In the genomic region with DNA sequence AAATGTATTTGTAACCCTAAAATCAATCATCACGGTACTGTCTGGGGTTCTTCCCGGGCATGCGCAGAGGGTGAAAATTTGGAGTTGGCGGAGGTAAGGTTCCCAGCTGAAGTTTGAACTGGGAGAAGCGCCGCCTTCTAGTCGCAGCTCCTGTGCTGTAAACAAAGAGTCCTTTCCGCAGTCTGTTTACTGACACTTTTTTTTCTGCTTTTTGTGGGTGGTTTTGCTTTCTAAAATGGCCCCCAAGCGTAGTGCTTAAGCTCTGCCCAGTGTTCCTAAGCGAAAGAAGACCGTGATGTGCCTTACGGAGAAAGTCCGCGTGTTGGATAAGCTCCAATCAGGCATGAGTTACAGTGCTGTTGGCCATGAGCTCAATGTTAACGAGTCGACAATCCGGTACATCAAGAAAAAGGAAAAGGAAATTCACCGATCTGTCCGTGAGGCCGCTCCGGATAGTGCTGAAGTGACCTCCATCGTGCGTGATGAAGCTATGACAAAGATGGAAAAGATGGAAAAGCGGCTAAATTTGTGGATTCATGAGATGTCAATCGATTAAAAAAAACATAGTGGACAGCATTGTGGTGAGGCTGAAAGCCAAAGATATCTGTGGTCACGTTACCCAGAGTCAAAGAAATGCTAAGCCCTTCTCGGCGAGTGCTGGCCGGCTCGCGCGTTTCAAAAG, we compare ENCODE assay signal across 1 cellular context.
A peak's percentile ranks its signal among the peaks of the same experiment; 100 is the strongest.
TF ChIP-seq lines count a peak whose summit lies in the region.

No MANE protein-coding gene starts in this region.

TF ChIP-seq in A549, 52 proteins besides CTCF, POLR2A, EP300 and RAD21 (continued from another document):
- no peak for TF ChIP-seq HEYL (CRISPR knock-in tag; IDR thresholded peaks at IDR 0.05)
- TF ChIP-seq, protein P1, sequence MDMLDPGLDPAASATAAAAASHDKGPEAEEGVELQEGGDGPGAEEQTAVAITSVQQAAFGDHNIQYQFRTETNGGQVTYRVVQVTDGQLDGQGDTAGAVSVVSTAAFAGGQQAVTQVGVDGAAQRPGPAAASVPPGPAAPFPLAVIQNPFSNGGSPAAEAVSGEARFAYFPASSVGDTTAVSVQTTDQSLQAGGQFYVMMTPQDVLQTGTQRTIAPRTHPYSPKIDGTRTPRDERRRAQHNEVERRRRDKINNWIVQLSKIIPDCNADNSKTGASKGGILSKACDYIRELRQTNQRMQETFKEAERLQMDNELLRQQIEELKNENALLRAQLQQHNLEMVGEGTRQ (IDR thresholded peaks at IDR 0.05): peak; percentile 82
- peak; percentile 39; the same call in 1 of the 2 replicates for TF ChIP-seq ZNF302 (CRISPR knock-in tag; IDR thresholded peaks at IDR 0.05)
- TF ChIP-seq NPAS2 (CRISPR knock-in tag; IDR thresholded peaks at IDR 0.05; ENCODE audit: borderline replicate concordance): no peak
- no peak for TF ChIP-seq RCOR1 (IDR thresholded peaks at IDR 0.05; ENCODE audit: low read depth, low read length)
- TF ChIP-seq MAFK (IDR thresholded peaks at IDR 0.05; ENCODE audit: partially characterized antibody): no peak
- peak; percentile 28; the same call in 1 of the 2 replicates for TF ChIP-seq HOXA7 (CRISPR knock-in tag; IDR thresholded peaks at IDR 0.05)
- TF ChIP-seq ZSCAN20 (CRISPR knock-in tag; IDR thresholded peaks at IDR 0.05): no peak
- no peak for TF ChIP-seq RARB (CRISPR knock-in tag; IDR thresholded peaks at IDR 0.05)
- no peak for TF ChIP-seq GATA3 (IDR thresholded peaks at IDR 0.05; ENCODE audit: borderline replicate concordance)
- TF ChIP-seq TP53 (CRISPR knock-in tag; IDR thresholded peaks at IDR 0.05): no peak
- TF ChIP-seq, protein P2, sequence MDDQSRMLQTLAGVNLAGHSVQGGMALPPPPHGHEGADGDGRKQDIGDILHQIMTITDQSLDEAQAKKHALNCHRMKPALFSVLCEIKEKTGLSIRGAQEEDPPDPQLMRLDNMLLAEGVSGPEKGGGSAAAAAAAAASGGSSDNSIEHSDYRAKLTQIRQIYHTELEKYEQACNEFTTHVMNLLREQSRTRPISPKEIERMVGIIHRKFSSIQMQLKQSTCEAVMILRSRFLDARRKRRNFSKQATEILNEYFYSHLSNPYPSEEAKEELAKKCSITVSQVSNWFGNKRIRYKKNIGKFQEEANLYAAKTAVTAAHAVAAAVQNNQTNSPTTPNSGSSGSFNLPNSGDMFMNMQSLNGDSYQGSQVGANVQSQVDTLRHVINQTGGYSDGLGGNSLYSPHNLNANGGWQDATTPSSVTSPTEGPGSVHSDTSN (IDR thresholded peaks at IDR 0.05): no peak
- TF ChIP-seq FOXS1 (CRISPR knock-in tag; IDR thresholded peaks at IDR 0.05): no peak
- no peak for TF ChIP-seq HDAC2 (IDR thresholded peaks at IDR 0.05)
- no peak for TF ChIP-seq TFCP2L1 (CRISPR knock-in tag; IDR thresholded peaks at IDR 0.05)
- TF ChIP-seq CBX2 (IDR thresholded peaks at IDR 0.05; ENCODE audit: borderline replicate concordance, low read depth): no peak
- no peak for TF ChIP-seq ZFP36 (IDR thresholded peaks at IDR 0.05; ENCODE audit: borderline replicate concordance, partially characterized antibody)
- TF ChIP-seq, protein P3, sequence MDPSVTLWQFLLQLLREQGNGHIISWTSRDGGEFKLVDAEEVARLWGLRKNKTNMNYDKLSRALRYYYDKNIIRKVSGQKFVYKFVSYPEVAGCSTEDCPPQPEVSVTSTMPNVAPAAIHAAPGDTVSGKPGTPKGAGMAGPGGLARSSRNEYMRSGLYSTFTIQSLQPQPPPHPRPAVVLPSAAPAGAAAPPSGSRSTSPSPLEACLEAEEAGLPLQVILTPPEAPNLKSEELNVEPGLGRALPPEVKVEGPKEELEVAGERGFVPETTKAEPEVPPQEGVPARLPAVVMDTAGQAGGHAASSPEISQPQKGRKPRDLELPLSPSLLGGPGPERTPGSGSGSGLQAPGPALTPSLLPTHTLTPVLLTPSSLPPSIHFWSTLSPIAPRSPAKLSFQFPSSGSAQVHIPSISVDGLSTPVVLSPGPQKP (IDR thresholded peaks at IDR 0.05; ENCODE audit: low read depth, low read length): no peak
- TF ChIP-seq, protein P4, sequence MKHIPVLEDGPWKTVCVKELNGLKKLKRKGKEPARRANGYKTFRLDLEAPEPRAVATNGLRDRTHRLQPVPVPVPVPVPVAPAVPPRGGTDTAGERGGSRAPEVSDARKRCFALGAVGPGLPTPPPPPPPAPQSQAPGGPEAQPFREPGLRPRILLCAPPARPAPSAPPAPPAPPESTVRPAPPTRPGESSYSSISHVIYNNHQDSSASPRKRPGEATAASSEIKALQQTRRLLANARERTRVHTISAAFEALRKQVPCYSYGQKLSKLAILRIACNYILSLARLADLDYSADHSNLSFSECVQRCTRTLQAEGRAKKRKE (CRISPR knock-in tag; IDR thresholded peaks at IDR 0.05; ENCODE audit: low read depth): no peak
- TF ChIP-seq ESRRA (IDR thresholded peaks at IDR 0.05; ENCODE audit: borderline replicate concordance, low read length): no peak
- no peak for TF ChIP-seq CHD2 (IDR thresholded peaks at IDR 0.05; ENCODE audit: low read length, partially characterized antibody)
- no peak for TF ChIP-seq JUN (IDR thresholded peaks at IDR 0.05)
- TF ChIP-seq, protein P5, sequence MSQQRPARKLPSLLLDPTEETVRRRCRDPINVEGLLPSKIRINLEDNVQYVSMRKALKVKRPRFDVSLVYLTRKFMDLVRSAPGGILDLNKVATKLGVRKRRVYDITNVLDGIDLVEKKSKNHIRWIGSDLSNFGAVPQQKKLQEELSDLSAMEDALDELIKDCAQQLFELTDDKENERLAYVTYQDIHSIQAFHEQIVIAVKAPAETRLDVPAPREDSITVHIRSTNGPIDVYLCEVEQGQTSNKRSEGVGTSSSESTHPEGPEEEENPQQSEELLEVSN (IDR thresholded peaks at IDR 0.05; ENCODE audit: borderline replicate concordance, low read depth): peak; percentile 65; the same call in 1 of the 2 replicates
- 0 out of 2 replicates have a peak, but pooled peaks have one; percentile 61 for TF ChIP-seq RNF2 (IDR thresholded peaks at IDR 0.05; ENCODE audit: borderline replicate concordance, low read depth)
- TF ChIP-seq, protein P6, sequence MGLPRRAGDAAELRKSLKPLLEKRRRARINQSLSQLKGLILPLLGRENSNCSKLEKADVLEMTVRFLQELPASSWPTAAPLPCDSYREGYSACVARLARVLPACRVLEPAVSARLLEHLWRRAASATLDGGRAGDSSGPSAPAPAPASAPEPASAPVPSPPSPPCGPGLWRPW (IDR thresholded peaks at IDR 0.05): no peak
- TF ChIP-seq PHF8 (IDR thresholded peaks at IDR 0.05; ENCODE audit: borderline replicate concordance, low read depth): peak; percentile 39; the same call in 1 of the 2 replicates
- TF ChIP-seq JUNB (IDR thresholded peaks at IDR 0.05): no peak
- TF ChIP-seq, protein P7, sequence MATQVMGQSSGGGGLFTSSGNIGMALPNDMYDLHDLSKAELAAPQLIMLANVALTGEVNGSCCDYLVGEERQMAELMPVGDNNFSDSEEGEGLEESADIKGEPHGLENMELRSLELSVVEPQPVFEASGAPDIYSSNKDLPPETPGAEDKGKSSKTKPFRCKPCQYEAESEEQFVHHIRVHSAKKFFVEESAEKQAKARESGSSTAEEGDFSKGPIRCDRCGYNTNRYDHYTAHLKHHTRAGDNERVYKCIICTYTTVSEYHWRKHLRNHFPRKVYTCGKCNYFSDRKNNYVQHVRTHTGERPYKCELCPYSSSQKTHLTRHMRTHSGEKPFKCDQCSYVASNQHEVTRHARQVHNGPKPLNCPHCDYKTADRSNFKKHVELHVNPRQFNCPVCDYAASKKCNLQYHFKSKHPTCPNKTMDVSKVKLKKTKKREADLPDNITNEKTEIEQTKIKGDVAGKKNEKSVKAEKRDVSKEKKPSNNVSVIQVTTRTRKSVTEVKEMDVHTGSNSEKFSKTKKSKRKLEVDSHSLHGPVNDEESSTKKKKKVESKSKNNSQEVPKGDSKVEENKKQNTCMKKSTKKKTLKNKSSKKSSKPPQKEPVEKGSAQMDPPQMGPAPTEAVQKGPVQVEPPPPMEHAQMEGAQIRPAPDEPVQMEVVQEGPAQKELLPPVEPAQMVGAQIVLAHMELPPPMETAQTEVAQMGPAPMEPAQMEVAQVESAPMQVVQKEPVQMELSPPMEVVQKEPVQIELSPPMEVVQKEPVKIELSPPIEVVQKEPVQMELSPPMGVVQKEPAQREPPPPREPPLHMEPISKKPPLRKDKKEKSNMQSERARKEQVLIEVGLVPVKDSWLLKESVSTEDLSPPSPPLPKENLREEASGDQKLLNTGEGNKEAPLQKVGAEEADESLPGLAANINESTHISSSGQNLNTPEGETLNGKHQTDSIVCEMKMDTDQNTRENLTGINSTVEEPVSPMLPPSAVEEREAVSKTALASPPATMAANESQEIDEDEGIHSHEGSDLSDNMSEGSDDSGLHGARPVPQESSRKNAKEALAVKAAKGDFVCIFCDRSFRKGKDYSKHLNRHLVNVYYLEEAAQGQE (IDR thresholded peaks at IDR 0.05): no peak
- TF ChIP-seq, protein P8, sequence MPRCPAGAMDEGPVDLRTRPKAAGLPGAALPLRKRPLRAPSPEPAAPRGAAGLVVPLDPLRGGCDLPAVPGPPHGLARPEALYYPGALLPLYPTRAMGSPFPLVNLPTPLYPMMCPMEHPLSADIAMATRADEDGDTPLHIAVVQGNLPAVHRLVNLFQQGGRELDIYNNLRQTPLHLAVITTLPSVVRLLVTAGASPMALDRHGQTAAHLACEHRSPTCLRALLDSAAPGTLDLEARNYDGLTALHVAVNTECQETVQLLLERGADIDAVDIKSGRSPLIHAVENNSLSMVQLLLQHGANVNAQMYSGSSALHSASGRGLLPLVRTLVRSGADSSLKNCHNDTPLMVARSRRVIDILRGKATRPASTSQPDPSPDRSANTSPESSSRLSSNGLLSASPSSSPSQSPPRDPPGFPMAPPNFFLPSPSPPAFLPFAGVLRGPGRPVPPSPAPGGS (IDR thresholded peaks at IDR 0.05): no peak
- TF ChIP-seq BHLHE40 (IDR thresholded peaks at IDR 0.05; ENCODE audit: low read depth, low read length): no peak
- TF ChIP-seq MAZ (IDR thresholded peaks at IDR 0.05; ENCODE audit: borderline replicate concordance, low read depth, low read length): no peak
- no peak for TF ChIP-seq HOXB13 (CRISPR knock-in tag; IDR thresholded peaks at IDR 0.05; ENCODE audit: low read depth)
- TF ChIP-seq NFE2L2 (conservative IDR thresholded peaks at IDR 0.05; ENCODE audit: low read length): no peak
- TF ChIP-seq EHMT2 (IDR thresholded peaks at IDR 0.05; ENCODE audit: low read depth): no peak
- TF ChIP-seq ZC3H11A (IDR thresholded peaks at IDR 0.05): no peak
- no peak for TF ChIP-seq CBX8 (IDR thresholded peaks at IDR 0.05)
- no peak for TF ChIP-seq CEBPB (IDR thresholded peaks at IDR 0.05)
- no peak for TF ChIP-seq SREBF2 (IDR thresholded peaks at IDR 0.05)
